Comparison of ENCODE assay signal across 13 cellular contexts in genomic region chr11:120057028-120057330, GRCh38.
"Had no signal": no experiment of that assay in that cellular context is flagged by ENCODE, and none has a peak within 500 bp of the region (broad histone marks: within the 10 kb centered on the region; RNA-seq: fewer than 3 reads in every experiment).

No MANE protein-coding gene starts in this region.

- FAIRE-seq: endothelial cell of umbilical vein, frontal cortex had no signal

- H3K4me3 ChIP-seq: cardiac muscle cell, psoas muscle, sigmoid colon, suprapubic skin had no signal

- H3K27me3 ChIP-seq: cardiac muscle cell, suprapubic skin had no signal

- H3K4me1 Mint-ChIP-seq: activated naive CD8-positive, alpha-beta T cell treated with anti-CD3 and anti-CD28 coated beads, Interleukin-2, amount 10 ng/mL, durations not matched to agents 7 days and 5 days; naive thymus-derived CD8-positive, alpha-beta T cell had no signal

- H3K4me3 Mint-ChIP-seq: activated naive CD8-positive, alpha-beta T cell treated with anti-CD3 and anti-CD28 coated beads, Interleukin-2, amount 10 ng/mL, durations not matched to agents 7 days and 5 days; activated T-cell treated with anti-CD3 and anti-CD28 coated beads, Interleukin-2, amount 50 U/mL, for 72 hours; naive thymus-derived CD8-positive, alpha-beta T cell had no signal

- DNase-seq: activated naive CD8-positive, alpha-beta T cell treated with anti-CD3 and anti-CD28 coated beads, Interleukin-2, amount 10 ng/mL, durations not matched to agents 7 days and 5 days; activated T-cell treated with anti-CD3 and anti-CD28 coated beads, Interleukin-2, amount 50 U/mL, for 72 hours; naive thymus-derived CD8-positive, alpha-beta T cell; occipital lobe; psoas muscle; sigmoid colon; stimulated activated CD4-positive, alpha-beta T cell treated with anti-CD3 and anti-CD28 coated beads, Interleukin-12 subunit alpha, Interleukin-12 subunit beta, amount 100 ng/mL, for 4 hours; stimulated activated naive CD4-positive, alpha-beta T cell treated with Interleukin-2 at 50 U/mL for 16 hours had no signal

- H3K36me3 ChIP-seq: cardiac muscle cell, sigmoid colon, suprapubic skin had no signal

- H3K9me3 ChIP-seq: psoas muscle, sigmoid colon, suprapubic skin had no signal

- H3K9me3 Mint-ChIP-seq: activated naive CD8-positive, alpha-beta T cell treated with anti-CD3 and anti-CD28 coated beads, Interleukin-2, amount 10 ng/mL, durations not matched to agents 7 days and 5 days; activated T-cell treated with anti-CD3 and anti-CD28 coated beads, Interleukin-2, amount 50 U/mL, for 72 hours; naive thymus-derived CD8-positive, alpha-beta T cell had no signal

- H3K27me3 Mint-ChIP-seq: activated naive CD8-positive, alpha-beta T cell treated with anti-CD3 and anti-CD28 coated beads, Interleukin-2, amount 10 ng/mL, durations not matched to agents 7 days and 5 days had no signal

- H3K4me1 ChIP-seq: psoas muscle had no signal

- H3K27ac ChIP-seq: cardiac muscle cell, psoas muscle, sigmoid colon had no signal

- H3K27ac Mint-ChIP-seq: activated naive CD8-positive, alpha-beta T cell treated with anti-CD3 and anti-CD28 coated beads, Interleukin-2, amount 10 ng/mL, durations not matched to agents 7 days and 5 days; activated T-cell treated with anti-CD3 and anti-CD28 coated beads, Interleukin-2, amount 50 U/mL, for 72 hours; naive thymus-derived CD8-positive, alpha-beta T cell had no signal

- ATAC-seq: activated CD4-positive, CD25-positive, alpha-beta regulatory T cell treated with anti-CD3 and anti-CD28 coated beads, Interleukin-2, amount 50 U/mL, for 24 hours; activated T-cell treated with anti-CD3 and anti-CD28 coated beads, Interleukin-2, amount 50 U/mL, for 72 hours; naive thymus-derived CD8-positive, alpha-beta T cell; psoas muscle had no signal

- H3K36me3 Mint-ChIP-seq: activated naive CD8-positive, alpha-beta T cell treated with anti-CD3 and anti-CD28 coated beads, Interleukin-2, amount 10 ng/mL, durations not matched to agents 7 days and 5 days; naive thymus-derived CD8-positive, alpha-beta T cell had no signal
